Comparison of ENCODE assay signal across 8 cellular contexts in the genomic region with DNA sequence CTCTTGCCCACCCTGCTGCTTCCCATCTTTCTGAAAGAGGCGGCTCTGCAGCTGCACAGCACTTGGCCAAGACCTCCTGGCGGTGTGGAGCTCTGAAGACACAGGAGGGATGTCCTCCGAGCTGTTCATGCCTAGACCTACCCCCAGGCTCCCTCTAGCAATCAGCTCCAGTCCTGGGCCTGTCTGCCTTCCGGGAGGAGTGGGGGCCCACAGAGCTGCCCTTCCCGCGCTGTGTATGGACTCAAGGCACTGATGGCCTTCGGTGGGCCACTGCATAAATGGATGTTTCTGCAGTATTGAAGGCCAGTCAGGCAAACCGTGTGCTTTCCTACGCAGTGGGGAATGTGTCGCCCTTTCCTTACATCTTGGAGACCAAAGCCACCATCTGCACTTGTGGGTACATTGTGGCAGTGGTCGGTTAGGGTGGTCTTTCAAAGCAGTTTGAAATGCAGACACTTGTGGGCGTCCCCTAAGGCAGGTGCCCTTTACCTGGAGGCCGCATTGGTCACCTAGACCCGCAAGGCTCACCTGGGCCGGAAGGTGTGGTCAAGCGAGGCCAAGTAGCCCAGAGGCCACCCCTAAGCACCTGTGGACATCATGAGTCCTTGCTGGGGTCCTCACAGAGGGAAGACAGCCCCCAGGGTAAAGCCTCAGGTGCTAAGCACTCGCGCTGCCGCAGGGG. TPM values are rescaled to one million over a fixed set of nuclear protein-coding genes. Genes with fewer than 3 reads are reported as not detected.
DNase-seq lines count a peak whose midpoint lies in the region; ATAC-seq and TF ChIP-seq lines count a peak whose summit lies in the region.

No MANE protein-coding gene starts in this region.

- POLR2A ChIA-PET in activated CD8-positive, alpha-beta T cell treated with anti-CD3 and anti-CD28 coated beads for 36 hours (lab: Charles Lee) = interaction anchor here (0.6 to 1.3 kb wide), 5 partner anchors 11 to 96 kb away, joined by 3 to 4 read pairs (median 3); no protein-coding TSS in a partner anchor

- intact Hi-C loops in activated CD8-positive, alpha-beta T cell treated with anti-CD3 and anti-CD28 coated beads for 36 hours (cut with micrococcal nuclease) = no loop called here

- peak overlapping the region; percentile 86 for H3K27ac Mint-ChIP-seq in T-helper 2 cell treated with Interferon-gamma antibody and Interleukin-4, amounts not matched to agents 5 μg/mL and 100 μg/mL, for 36 hours
- peak overlapping the region; percentile 88 for H3K27ac Mint-ChIP-seq in activated CD8-positive, alpha-beta T cell treated with anti-CD3 and anti-CD28 coated beads for 36 hours

- TF ChIP-seq CTCF in activated CD8-positive, alpha-beta T cell treated with anti-CD3 and anti-CD28 coated beads for 36 hours (IDR thresholded peaks at IDR 0.05) = no peak

- no peaks in the 10 kb centered on the region for H3K9me3 ChIP-seq in iPS-20b (ENCODE audit: insufficient read depth, low read depth, low read length)
- H3K9me3 ChIP-seq in stomach smooth muscle (ENCODE audit: control insufficient read depth in 2 of 2, low read length in 2 of 2) = peaks cover 0 to 2% of the 10 kb centered on the region in 2 donors

- peaks cover 16% of the 10 kb centered on the region; the same call in 1 of the 2 replicates for H3K36me3 ChIP-seq in iPS-20b (ENCODE audit: insufficient read depth, low read depth, low read length)
- H3K36me3 ChIP-seq in stomach smooth muscle (ENCODE audit: control insufficient read depth in 2 of 2, insufficient read depth in 2 of 2, low read length in 2 of 2) = peaks cover 0 to 5% of the 10 kb centered on the region in 2 donors

- H3K27ac ChIP-seq in iPS-20b (ENCODE audit: low read length) (peak overlapping the region; percentile 94), stomach smooth muscle (ENCODE audit: low read length) (peak overlapping the region; percentile 84)

- peak; percentile 6 for DNase-seq in T-helper 2 cell treated with Interferon-gamma antibody and Interleukin-4, amounts not matched to agents 5 μg/mL and 100 μg/mL, for 36 hours (ENCODE audit: low spot score)
- DNase-seq in T-helper 2 cell (no peak), DMS 273 treated with DMSO at 0.1 percent for 48 hours (lab: John Stamatoyannopoulos, UW) (no peak), Kasumi-1 (lab: John Stamatoyannopoulos, UW) (no peak)
- no peak for DNase-seq in activated CD8-positive, alpha-beta T cell treated with anti-CD3 and anti-CD28 coated beads for 36 hours

- peaks cover 16% of the 10 kb centered on the region for H3K36me3 Mint-ChIP-seq in T-helper 2 cell treated with Interferon-gamma antibody and Interleukin-4, amounts not matched to agents 5 μg/mL and 100 μg/mL, for 36 hours (ENCODE audit: low read depth)
- H3K36me3 Mint-ChIP-seq in activated CD8-positive, alpha-beta T cell treated with anti-CD3 and anti-CD28 coated beads for 36 hours (ENCODE audit: low read depth) = peaks cover 13% of the 10 kb centered on the region

- H3K4me3 Mint-ChIP-seq in T-helper 2 cell treated with Interferon-gamma antibody and Interleukin-4, amounts not matched to agents 5 μg/mL and 100 μg/mL, for 36 hours = peak overlapping the region; percentile 71
- peak overlapping the region; percentile 69 for H3K4me3 Mint-ChIP-seq in activated CD8-positive, alpha-beta T cell treated with anti-CD3 and anti-CD28 coated beads for 36 hours

- H3K9ac ChIP-seq in iPS-20b (ENCODE audit: low read depth, low read length) = peak overlapping the region; percentile 81
- H3K9ac ChIP-seq in stomach smooth muscle (ENCODE audit: low read length in 2 of 2) = peak overlapping the region; percentile 85 to 88

- no peaks in the 10 kb centered on the region for H3K27me3 Mint-ChIP-seq in T-helper 2 cell treated with Interferon-gamma antibody and Interleukin-4, amounts not matched to agents 5 μg/mL and 100 μg/mL, for 36 hours (ENCODE audit: low read depth)
- no peaks in the 10 kb centered on the region for H3K27me3 Mint-ChIP-seq in activated CD8-positive, alpha-beta T cell treated with anti-CD3 and anti-CD28 coated beads for 36 hours

- H3K4me1 ChIP-seq in iPS-20b (ENCODE audit: insufficient read depth, low read length) (peaks cover 31% of the 10 kb centered on the region), stomach smooth muscle (ENCODE audit: control insufficient read depth, insufficient read depth, low read length) (peaks cover 11% of the 10 kb centered on the region)

- H3K4me1 Mint-ChIP-seq in T-helper 2 cell treated with Interferon-gamma antibody and Interleukin-4, amounts not matched to agents 5 μg/mL and 100 μg/mL, for 36 hours (ENCODE audit: low read depth) = peaks cover 20% of the 10 kb centered on the region
- peaks cover 27% of the 10 kb centered on the region for H3K4me1 Mint-ChIP-seq in activated CD8-positive, alpha-beta T cell treated with anti-CD3 and anti-CD28 coated beads for 36 hours (ENCODE audit: low read depth)

- CTCF ChIA-PET in activated CD8-positive, alpha-beta T cell treated with anti-CD3 and anti-CD28 coated beads for 36 hours (lab: Charles Lee) = interaction anchor here (0.9 kb wide), 1 partner anchor 19 kb away, joined by 4 read pairs; no protein-coding TSS in a partner anchor

- H3K9me3 Mint-ChIP-seq in T-helper 2 cell treated with Interferon-gamma antibody and Interleukin-4, amounts not matched to agents 5 μg/mL and 100 μg/mL, for 36 hours = no peaks in the 10 kb centered on the region
- no peaks in the 10 kb centered on the region for H3K9me3 Mint-ChIP-seq in activated CD8-positive, alpha-beta T cell treated with anti-CD3 and anti-CD28 coated beads for 36 hours

- peak; percentile 17 for ATAC-seq in activated CD8-positive, alpha-beta T cell treated with anti-CD3 and anti-CD28 coated beads for 36 hours
- no peak for ATAC-seq in GM18907 (IDR thresholded peaks at IDR 0.05; ENCODE audit: unreplicated experiment)

- H3K4me3 ChIP-seq in iPS-20b (ENCODE audit: low read length) (peak overlapping the region; percentile 57; the same call in 1 of the 2 replicates), stomach smooth muscle (ENCODE audit: low read length in 2 of 2) (peak overlapping the region; percentile 81 to 83)

- H3K27me3 ChIP-seq in iPS-20b (ENCODE audit: insufficient read depth, low read length) (no peaks in the 10 kb centered on the region), stomach smooth muscle (ENCODE audit: control insufficient read depth in 1 of 2, insufficient read depth in 2 of 2, low read length in 2 of 2) (no peaks in the 10 kb centered on the region)

RNA-seq across cellular contexts. Expression of a gene that starts 0.9 kb away (rescaled TPM):
- total RNA-seq in activated CD8-positive, alpha-beta T cell treated with anti-CD3 and anti-CD28 coated beads for 36 hours = 10 to 100 TPM; 12.6 to 14.1 TPM

RNA-seq across cellular contexts. Expression of a gene that starts 48.0 kb away (rescaled TPM):
- total RNA-seq in activated CD8-positive, alpha-beta T cell treated with anti-CD3 and anti-CD28 coated beads for 36 hours = under 1 TPM; 0.18 to 0.29 TPM
